1 cellular context compared by ENCODE assay signal in the genomic region with DNA sequence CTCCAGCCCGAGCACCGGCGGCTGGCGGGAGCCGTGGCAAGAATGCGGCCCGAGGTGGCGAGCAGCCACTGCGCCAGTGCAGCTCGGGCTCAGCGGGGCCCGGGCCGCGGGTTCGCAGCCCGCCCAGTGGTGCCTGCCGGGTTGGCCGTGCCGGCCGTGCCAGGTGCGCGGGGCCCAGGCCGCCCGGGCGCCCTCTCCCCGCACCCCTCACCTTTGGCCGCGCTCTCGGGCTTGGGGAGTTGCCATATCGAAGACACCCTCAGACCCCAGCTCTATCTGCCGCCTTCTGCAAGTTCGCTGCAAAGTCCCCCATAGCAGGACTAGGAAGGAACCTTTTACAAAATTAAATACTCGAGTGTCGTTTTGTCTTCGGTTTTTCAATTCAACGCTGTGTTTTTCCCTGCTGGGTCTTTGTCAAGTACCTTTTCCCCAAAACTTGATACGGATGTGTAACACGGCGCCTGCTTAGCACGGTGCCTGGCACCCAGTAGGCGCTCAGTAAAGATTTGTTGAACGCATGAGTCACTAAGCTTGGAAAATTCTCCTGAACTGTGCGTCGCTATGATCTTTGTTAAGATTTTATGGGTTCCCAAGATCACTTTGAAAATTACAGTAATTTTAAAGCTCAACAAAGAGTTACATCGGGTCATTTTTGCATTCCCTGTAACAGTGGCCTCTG.
TF ChIP-seq lines count a peak whose summit lies in the region.

No MANE protein-coding gene starts in this region.

TF ChIP-seq in HepG2, 621 proteins besides CTCF, POLR2A, EP300 and RAD21 (continued from another document and continues in another):
- TF ChIP-seq ZNF512B (CRISPR knock-in tag; IDR thresholded peaks at IDR 0.05; ENCODE audit: borderline replicate concordance) (peak; percentile 52; the same call in 1 of the 2 replicates), SRF (IDR thresholded peaks at IDR 0.05; ENCODE audit: low read depth, low read length) (no peak), ZNF484 (CRISPR knock-in tag; IDR thresholded peaks at IDR 0.05; ENCODE audit: borderline replicate concordance, low read depth) (no peak), SOX13 (IDR thresholded peaks at IDR 0.05) (no peak), SOX13 (CRISPR knock-in tag; conservative IDR thresholded peaks at IDR 0.05 in 1 of 2, IDR thresholded peaks at IDR 0.05 in 1 of 2) (no peak), CREB1 (IDR thresholded peaks at IDR 0.05) (no peak), CREB1 (CRISPR knock-in tag; IDR thresholded peaks at IDR 0.05) (no peak), ZNF570 (CRISPR knock-in tag; IDR thresholded peaks at IDR 0.05; ENCODE audit: borderline replicate concordance) (no peak), FOXC1 (CRISPR knock-in tag; IDR thresholded peaks at IDR 0.05; ENCODE audit: borderline replicate concordance) (no peak), FOXA1 (IDR thresholded peaks at IDR 0.05) (no peak), FOXA1 (CRISPR knock-in tag; IDR thresholded peaks at IDR 0.05) (no peak), PTBP1 (IDR thresholded peaks at IDR 0.05; ENCODE audit: low read depth, low read length, poor library complexity, severe bottlenecking) (no peak), ZNF280B (CRISPR knock-in tag; IDR thresholded peaks at IDR 0.05; ENCODE audit: borderline replicate concordance) (no peak), ELF1 (CRISPR knock-in tag; IDR thresholded peaks at IDR 0.05) (no peak), GATAD2A (CRISPR knock-in tag; IDR thresholded peaks at IDR 0.05) (no peak), MTERF4 (CRISPR knock-in tag; IDR thresholded peaks at IDR 0.05) (peak; percentile 16; the same call in 1 of the 2 replicates), ZNF800 (CRISPR knock-in tag; IDR thresholded peaks at IDR 0.05) (no peak), NONO (IDR thresholded peaks at IDR 0.05) (no peak), NONO (CRISPR knock-in tag; conservative IDR thresholded peaks at IDR 0.05) (peak; percentile 25; the same call in 1 of the 2 replicates), ZMYM4 (CRISPR knock-in tag; IDR thresholded peaks at IDR 0.05) (no peak), RFX1 (IDR thresholded peaks at IDR 0.05) (no peak), ZSCAN12 (CRISPR knock-in tag; IDR thresholded peaks at IDR 0.05) (no peak), HDAC2 (CRISPR knock-in tag; IDR thresholded peaks at IDR 0.05) (no peak), CAMTA2 (CRISPR knock-in tag; IDR thresholded peaks at IDR 0.05; ENCODE audit: borderline replicate concordance) (no peak), FIP1L1 (IDR thresholded peaks at IDR 0.05; ENCODE audit: borderline replicate concordance, insufficient read depth, low read depth, low read length) (no peak), ZNF3 (CRISPR knock-in tag; IDR thresholded peaks at IDR 0.05) (no peak)
- TF ChIP-seq, protein P1, sequence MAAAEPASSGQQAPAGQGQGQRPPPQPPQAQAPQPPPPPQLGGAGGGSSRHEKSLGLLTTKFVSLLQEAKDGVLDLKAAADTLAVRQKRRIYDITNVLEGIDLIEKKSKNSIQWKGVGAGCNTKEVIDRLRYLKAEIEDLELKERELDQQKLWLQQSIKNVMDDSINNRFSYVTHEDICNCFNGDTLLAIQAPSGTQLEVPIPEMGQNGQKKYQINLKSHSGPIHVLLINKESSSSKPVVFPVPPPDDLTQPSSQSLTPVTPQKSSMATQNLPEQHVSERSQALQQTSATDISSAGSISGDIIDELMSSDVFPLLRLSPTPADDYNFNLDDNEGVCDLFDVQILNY (CRISPR knock-in tag; conservative IDR thresholded peaks at IDR 0.05) = no peak
- TF ChIP-seq, protein P2, sequence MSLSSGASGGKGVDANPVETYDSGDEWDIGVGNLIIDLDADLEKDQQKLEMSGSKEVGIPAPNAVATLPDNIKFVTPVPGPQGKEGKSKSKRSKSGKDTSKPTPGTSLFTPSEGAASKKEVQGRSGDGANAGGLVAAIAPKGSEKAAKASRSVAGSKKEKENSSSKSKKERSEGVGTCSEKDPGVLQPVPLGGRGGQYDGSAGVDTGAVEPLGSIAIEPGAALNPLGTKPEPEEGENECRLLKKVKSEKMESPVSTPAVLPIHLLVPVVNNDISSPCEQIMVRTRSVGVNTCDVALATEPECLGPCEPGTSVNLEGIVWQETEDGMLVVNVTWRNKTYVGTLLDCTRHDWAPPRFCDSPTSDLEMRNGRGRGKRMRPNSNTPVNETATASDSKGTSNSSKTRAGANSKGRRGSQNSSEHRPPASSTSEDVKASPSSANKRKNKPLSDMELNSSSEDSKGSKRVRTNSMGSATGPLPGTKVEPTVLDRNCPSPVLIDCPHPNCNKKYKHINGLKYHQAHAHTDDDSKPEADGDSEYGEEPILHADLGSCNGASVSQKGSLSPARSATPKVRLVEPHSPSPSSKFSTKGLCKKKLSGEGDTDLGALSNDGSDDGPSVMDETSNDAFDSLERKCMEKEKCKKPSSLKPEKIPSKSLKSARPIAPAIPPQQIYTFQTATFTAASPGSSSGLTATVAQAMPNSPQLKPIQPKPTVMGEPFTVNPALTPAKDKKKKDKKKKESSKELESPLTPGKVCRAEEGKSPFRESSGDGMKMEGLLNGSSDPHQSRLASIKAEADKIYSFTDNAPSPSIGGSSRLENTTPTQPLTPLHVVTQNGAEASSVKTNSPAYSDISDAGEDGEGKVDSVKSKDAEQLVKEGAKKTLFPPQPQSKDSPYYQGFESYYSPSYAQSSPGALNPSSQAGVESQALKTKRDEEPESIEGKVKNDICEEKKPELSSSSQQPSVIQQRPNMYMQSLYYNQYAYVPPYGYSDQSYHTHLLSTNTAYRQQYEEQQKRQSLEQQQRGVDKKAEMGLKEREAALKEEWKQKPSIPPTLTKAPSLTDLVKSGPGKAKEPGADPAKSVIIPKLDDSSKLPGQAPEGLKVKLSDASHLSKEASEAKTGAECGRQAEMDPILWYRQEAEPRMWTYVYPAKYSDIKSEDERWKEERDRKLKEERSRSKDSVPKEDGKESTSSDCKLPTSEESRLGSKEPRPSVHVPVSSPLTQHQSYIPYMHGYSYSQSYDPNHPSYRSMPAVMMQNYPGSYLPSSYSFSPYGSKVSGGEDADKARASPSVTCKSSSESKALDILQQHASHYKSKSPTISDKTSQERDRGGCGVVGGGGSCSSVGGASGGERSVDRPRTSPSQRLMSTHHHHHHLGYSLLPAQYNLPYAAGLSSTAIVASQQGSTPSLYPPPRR (CRISPR knock-in tag; IDR thresholded peaks at IDR 0.05; ENCODE audit: borderline replicate concordance) = no peak
- TF ChIP-seq, protein P3, sequence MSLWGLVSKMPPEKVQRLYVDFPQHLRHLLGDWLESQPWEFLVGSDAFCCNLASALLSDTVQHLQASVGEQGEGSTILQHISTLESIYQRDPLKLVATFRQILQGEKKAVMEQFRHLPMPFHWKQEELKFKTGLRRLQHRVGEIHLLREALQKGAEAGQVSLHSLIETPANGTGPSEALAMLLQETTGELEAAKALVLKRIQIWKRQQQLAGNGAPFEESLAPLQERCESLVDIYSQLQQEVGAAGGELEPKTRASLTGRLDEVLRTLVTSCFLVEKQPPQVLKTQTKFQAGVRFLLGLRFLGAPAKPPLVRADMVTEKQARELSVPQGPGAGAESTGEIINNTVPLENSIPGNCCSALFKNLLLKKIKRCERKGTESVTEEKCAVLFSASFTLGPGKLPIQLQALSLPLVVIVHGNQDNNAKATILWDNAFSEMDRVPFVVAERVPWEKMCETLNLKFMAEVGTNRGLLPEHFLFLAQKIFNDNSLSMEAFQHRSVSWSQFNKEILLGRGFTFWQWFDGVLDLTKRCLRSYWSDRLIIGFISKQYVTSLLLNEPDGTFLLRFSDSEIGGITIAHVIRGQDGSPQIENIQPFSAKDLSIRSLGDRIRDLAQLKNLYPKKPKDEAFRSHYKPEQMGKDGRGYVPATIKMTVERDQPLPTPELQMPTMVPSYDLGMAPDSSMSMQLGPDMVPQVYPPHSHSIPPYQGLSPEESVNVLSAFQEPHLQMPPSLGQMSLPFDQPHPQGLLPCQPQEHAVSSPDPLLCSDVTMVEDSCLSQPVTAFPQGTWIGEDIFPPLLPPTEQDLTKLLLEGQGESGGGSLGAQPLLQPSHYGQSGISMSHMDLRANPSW (CRISPR knock-in tag; IDR thresholded peaks at IDR 0.05; ENCODE audit: borderline replicate concordance) = no peak
- TF ChIP-seq, protein P4, sequence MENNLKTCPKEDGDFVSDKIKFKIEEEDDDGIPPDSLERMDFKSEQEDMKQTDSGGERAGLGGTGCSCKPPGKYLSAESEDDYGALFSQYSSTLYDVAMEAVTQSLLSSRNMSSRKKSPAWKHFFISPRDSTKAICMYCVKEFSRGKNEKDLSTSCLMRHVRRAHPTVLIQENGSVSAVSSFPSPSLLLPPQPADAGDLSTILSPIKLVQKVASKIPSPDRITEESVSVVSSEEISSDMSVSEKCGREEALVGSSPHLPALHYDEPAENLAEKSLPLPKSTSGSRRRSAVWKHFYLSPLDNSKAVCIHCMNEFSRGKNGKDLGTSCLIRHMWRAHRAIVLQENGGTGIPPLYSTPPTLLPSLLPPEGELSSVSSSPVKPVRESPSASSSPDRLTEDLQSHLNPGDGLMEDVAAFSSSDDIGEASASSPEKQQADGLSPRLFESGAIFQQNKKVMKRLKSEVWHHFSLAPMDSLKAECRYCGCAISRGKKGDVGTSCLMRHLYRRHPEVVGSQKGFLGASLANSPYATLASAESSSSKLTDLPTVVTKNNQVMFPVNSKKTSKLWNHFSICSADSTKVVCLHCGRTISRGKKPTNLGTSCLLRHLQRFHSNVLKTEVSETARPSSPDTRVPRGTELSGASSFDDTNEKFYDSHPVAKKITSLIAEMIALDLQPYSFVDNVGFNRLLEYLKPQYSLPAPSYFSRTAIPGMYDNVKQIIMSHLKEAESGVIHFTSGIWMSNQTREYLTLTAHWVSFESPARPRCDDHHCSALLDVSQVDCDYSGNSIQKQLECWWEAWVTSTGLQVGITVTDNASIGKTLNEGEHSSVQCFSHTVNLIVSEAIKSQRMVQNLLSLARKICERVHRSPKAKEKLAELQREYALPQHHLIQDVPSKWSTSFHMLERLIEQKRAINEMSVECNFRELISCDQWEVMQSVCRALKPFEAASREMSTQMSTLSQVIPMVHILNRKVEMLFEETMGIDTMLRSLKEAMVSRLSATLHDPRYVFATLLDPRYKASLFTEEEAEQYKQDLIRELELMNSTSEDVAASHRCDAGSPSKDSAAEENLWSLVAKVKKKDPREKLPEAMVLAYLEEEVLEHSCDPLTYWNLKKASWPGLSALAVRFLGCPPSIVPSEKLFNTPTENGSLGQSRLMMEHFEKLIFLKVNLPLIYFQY (CRISPR knock-in tag; IDR thresholded peaks at IDR 0.05; ENCODE audit: borderline replicate concordance) = no peak
- TF ChIP-seq, protein P5, sequence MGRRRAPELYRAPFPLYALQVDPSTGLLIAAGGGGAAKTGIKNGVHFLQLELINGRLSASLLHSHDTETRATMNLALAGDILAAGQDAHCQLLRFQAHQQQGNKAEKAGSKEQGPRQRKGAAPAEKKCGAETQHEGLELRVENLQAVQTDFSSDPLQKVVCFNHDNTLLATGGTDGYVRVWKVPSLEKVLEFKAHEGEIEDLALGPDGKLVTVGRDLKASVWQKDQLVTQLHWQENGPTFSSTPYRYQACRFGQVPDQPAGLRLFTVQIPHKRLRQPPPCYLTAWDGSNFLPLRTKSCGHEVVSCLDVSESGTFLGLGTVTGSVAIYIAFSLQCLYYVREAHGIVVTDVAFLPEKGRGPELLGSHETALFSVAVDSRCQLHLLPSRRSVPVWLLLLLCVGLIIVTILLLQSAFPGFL (CRISPR knock-in tag; IDR thresholded peaks at IDR 0.05) = no peak
